ENCODE assay signal across 8 cellular contexts in genomic region chr17:16353702-16354174, GRCh38. TPM values are rescaled to one million over a fixed set of nuclear protein-coding genes. Genes with fewer than 3 reads are reported as not detected.
DNase-seq lines count a peak whose midpoint lies in the region; ATAC-seq and TF ChIP-seq lines count a peak whose summit lies in the region.

No MANE protein-coding gene starts in this region.

- H3K27me3 ChIP-seq in left lung (peaks cover 0 to 33% of the 10 kb centered on the region in 2 donors), suprapubic skin (peaks cover 12% of the 10 kb centered on the region)

- POLR2A ChIA-PET in activated naive CD8-positive, alpha-beta T cell treated with anti-CD3 and anti-CD28 coated beads, Interleukin-2, amount 10 ng/mL, durations not matched to agents 7 days and 5 days (lab: Charles Lee), result interaction anchor here (1.6 to 2.8 kb wide), 3 partner anchors 27 to 87 kb away, joined by 4 to 14 read pairs (median 13); partner anchors contain the start of genes TRPV2 and UBB

- peaks cover 3% of the 10 kb centered on the region for H3K36me3 Mint-ChIP-seq in T-helper 2 cell treated with Interferon-gamma antibody and Interleukin-4, amounts not matched to agents 5 μg/mL and 100 μg/mL, for 36 hours (ENCODE audit: low read depth)
- H3K36me3 Mint-ChIP-seq in activated naive CD8-positive, alpha-beta T cell treated with anti-CD3 and anti-CD28 coated beads, Interleukin-2, amount 10 ng/mL, durations not matched to agents 7 days and 5 days, result no peaks in the 10 kb centered on the region

- H3K4me3 Mint-ChIP-seq in T-helper 2 cell treated with Interferon-gamma antibody and Interleukin-4, amounts not matched to agents 5 μg/mL and 100 μg/mL, for 36 hours, result peak overlapping the region; percentile 80
- peak overlapping the region; percentile 74 for H3K4me3 Mint-ChIP-seq in activated naive CD8-positive, alpha-beta T cell treated with anti-CD3 and anti-CD28 coated beads, Interleukin-2, amount 10 ng/mL, durations not matched to agents 7 days and 5 days

- no peaks in the 10 kb centered on the region for H3K9me3 Mint-ChIP-seq in T-helper 2 cell treated with Interferon-gamma antibody and Interleukin-4, amounts not matched to agents 5 μg/mL and 100 μg/mL, for 36 hours
- H3K9me3 Mint-ChIP-seq in activated naive CD8-positive, alpha-beta T cell treated with anti-CD3 and anti-CD28 coated beads, Interleukin-2, amount 10 ng/mL, durations not matched to agents 7 days and 5 days, result no peaks in the 10 kb centered on the region

- peak overlapping the region; percentile 36 for H3K27ac Mint-ChIP-seq in T-helper 2 cell treated with Interferon-gamma antibody and Interleukin-4, amounts not matched to agents 5 μg/mL and 100 μg/mL, for 36 hours
- H3K27ac Mint-ChIP-seq in activated naive CD8-positive, alpha-beta T cell treated with anti-CD3 and anti-CD28 coated beads, Interleukin-2, amount 10 ng/mL, durations not matched to agents 7 days and 5 days, result peak overlapping the region; percentile 56

- 72% methylated on average over 17 of the region's 25 CpGs for WGBS in suprapubic skin

- TF ChIP-seq EP300 in suprapubic skin (IDR thresholded peaks at IDR 0.05), result no peak

- TF ChIP-seq POLR2A in suprapubic skin (IDR thresholded peaks at IDR 0.05) (no peak), GM18505 (IDR thresholded peaks at IDR 0.05; ENCODE audit: borderline replicate concordance, extremely low read depth, insufficient read depth, insufficient read length) (no peak)

- ATAC-seq in activated naive CD8-positive, alpha-beta T cell treated with anti-CD3 and anti-CD28 coated beads, Interleukin-2, amount 10 ng/mL, durations not matched to agents 7 days and 5 days (ENCODE audit: low read depth), result no peak
- ATAC-seq in left lung (no peak), GM18505 (IDR thresholded peaks at IDR 0.05; ENCODE audit: unreplicated experiment) (no peak), HG03354 (IDR thresholded peaks at IDR 0.05; ENCODE audit: poor library complexity, severe bottlenecking, unreplicated experiment) (no peak)

- H3K4me3 ChIP-seq in left lung, result peak overlapping the region; percentile 19 to 64
- peak overlapping the region; percentile 77 for H3K4me3 ChIP-seq in suprapubic skin

- H3K36me3 ChIP-seq in left lung (peaks cover 0 to 8% of the 10 kb centered on the region in 2 donors), suprapubic skin (peaks cover 6% of the 10 kb centered on the region)

- no peak overlapping the region for H3K27ac ChIP-seq in left lung
- no peak overlapping the region for H3K27ac ChIP-seq in suprapubic skin

- no peak for TF ChIP-seq CTCF in left lung (IDR thresholded peaks at IDR 0.05)
- TF ChIP-seq CTCF in suprapubic skin (IDR thresholded peaks at IDR 0.05), result no peak

- DNase-seq in T-helper 2 cell treated with Interferon-gamma antibody and Interleukin-4, amounts not matched to agents 5 μg/mL and 100 μg/mL, for 36 hours (ENCODE audit: low spot score), result no peak
- no peak for DNase-seq in T-helper 2 cell
- no peak for DNase-seq in activated naive CD8-positive, alpha-beta T cell treated with anti-CD3 and anti-CD28 coated beads, Interleukin-2, amount 10 ng/mL, durations not matched to agents 7 days and 5 days
- no peak for DNase-seq in left lung
- peak in 1 of 2 donors; percentile 67 for DNase-seq in suprapubic skin (ENCODE audit: low spot score in 2 of 2)
- DNase-seq in activated CD8-positive, alpha-beta memory T cell treated with anti-CD3 and anti-CD28 coated beads, Interleukin-2, amount 50 U/mL, for 48 hours, result no peak

- H3K4me1 ChIP-seq in left lung (peaks cover 0 to 16% of the 10 kb centered on the region in 2 donors), suprapubic skin (peaks cover 17% of the 10 kb centered on the region)

- H3K4me1 Mint-ChIP-seq in T-helper 2 cell treated with Interferon-gamma antibody and Interleukin-4, amounts not matched to agents 5 μg/mL and 100 μg/mL, for 36 hours (ENCODE audit: low read depth), result peaks cover 17% of the 10 kb centered on the region
- H3K4me1 Mint-ChIP-seq in activated naive CD8-positive, alpha-beta T cell treated with anti-CD3 and anti-CD28 coated beads, Interleukin-2, amount 10 ng/mL, durations not matched to agents 7 days and 5 days, result peaks cover 23% of the 10 kb centered on the region

- H3K9me3 ChIP-seq in left lung, result no peaks in the 10 kb centered on the region
- H3K9me3 ChIP-seq in suprapubic skin, result no peaks in the 10 kb centered on the region

- intact Hi-C loops in left lung (cut with DNase I), result no loop called here

- peaks cover 21% of the 10 kb centered on the region for H3K27me3 Mint-ChIP-seq in T-helper 2 cell treated with Interferon-gamma antibody and Interleukin-4, amounts not matched to agents 5 μg/mL and 100 μg/mL, for 36 hours (ENCODE audit: low read depth)
- peaks cover 6% of the 10 kb centered on the region for H3K27me3 Mint-ChIP-seq in activated naive CD8-positive, alpha-beta T cell treated with anti-CD3 and anti-CD28 coated beads, Interleukin-2, amount 10 ng/mL, durations not matched to agents 7 days and 5 days

RNA-seq across cellular contexts. Expression of gene CENPV, which starts 0.5 kb away (rescaled TPM):
- 10 to 100 TPM; 18.6 to 19.7 TPM for total RNA-seq in activated naive CD8-positive, alpha-beta T cell treated with anti-CD3 and anti-CD28 coated beads, Interleukin-2, amount 10 ng/mL, durations not matched to agents 7 days and 5 days
- total RNA-seq in left lung (10 to 100 TPM; 11.5 to 13.5 TPM), suprapubic skin (1 to 10 TPM in 3 of 4 donors, under 1 TPM in 1; 0.70 to 3.7 (median 1.8) TPM)

RNA-seq across cellular contexts. Expression of gene UBB, which starts 27.2 kb away (rescaled TPM):
- total RNA-seq in activated naive CD8-positive, alpha-beta T cell treated with anti-CD3 and anti-CD28 coated beads, Interleukin-2, amount 10 ng/mL, durations not matched to agents 7 days and 5 days, result 1,000 to 10,000 TPM; 1,069 to 1,087 TPM
- total RNA-seq in left lung (1,000 to 10,000 TPM; 1,151 to 1,430 TPM), suprapubic skin (100 to 1,000 TPM; 469 to 764 (median 628) TPM)
